Comparison of ENCODE assay signal across 8 cellular contexts in the genomic region with DNA sequence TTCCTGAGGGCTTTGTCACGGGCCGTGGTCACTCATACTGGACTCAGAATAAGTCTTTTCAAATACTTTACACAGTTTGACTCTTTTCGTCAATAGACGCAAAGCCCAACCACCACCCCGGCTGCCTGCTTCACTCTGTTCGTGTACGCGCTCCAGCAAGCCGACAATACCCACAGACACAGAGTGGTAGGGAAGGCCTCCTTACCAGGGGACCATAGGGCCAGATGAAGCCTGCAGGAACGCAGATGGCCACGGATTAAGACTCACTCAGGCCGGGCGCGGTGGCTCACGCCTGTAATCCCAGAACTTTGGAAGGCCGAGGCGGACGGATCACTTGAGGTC. TPM values are rescaled to one million over a fixed set of nuclear protein-coding genes. Genes with fewer than 3 reads are reported as not detected.
A peak's percentile ranks its signal among the peaks of the same experiment; 100 is the strongest.
DNase-seq lines count a peak whose midpoint lies in the region; ATAC-seq and TF ChIP-seq lines count a peak whose summit lies in the region.

No MANE protein-coding gene starts in this region.

- H3K27me3 ChIP-seq in CD4-positive, alpha-beta T cell (ENCODE audit: control insufficient read depth, insufficient read depth, low read length), result no peaks in the 10 kb centered on the region
- H3K27me3 ChIP-seq in HAP-1 (ENCODE audit: low read depth) (no peaks in the 10 kb centered on the region), SJSA1 (replicated peaks) (no peaks in the 10 kb centered on the region), transverse colon (no peaks in the 10 kb centered on the region)

- DNase-seq in CD4-positive, alpha-beta T cell, result peak in 5 of 10 experiments; percentile 4 to 13 (median 8)
- DNase-seq in HAP-1 (ENCODE audit: low spot score in 2 of 2) (peak in 1 of 2 experiments; percentile 46), SJSA1 (ENCODE audit: low read depth in 1 of 2, low spot score in 2 of 2) (no peak), dermis blood vessel endothelial cell (peak; percentile 52), transverse colon (peak; percentile 22), 8988T (no peak), cerebellar cortex (ENCODE audit: low spot score) (no peak)

- TF ChIP-seq EP300 in transverse colon (IDR thresholded peaks at IDR 0.05; ENCODE audit: low read depth), result no peak

- CTCF ChIA-PET in CD4-positive, alpha-beta T cell (lab: Charles Lee), result interaction anchor here (1.5 to 1.7 kb wide), 2 partner anchors 30 to 41 kb away, joined by 6 to 10 read pairs; a partner anchor contains a TSS

- H3K4me3 Mint-ChIP-seq in CD4-positive, alpha-beta T cell, result peak overlapping the region; percentile 91

- peak overlapping the region; percentile 73 for H3K4me3 ChIP-seq in HAP-1
- peak overlapping the region; percentile 55 for H3K4me3 ChIP-seq in SJSA1
- peak overlapping the region; percentile 85 for H3K4me3 ChIP-seq in mesodermal cell (ENCODE audit: extremely low read depth, insufficient read depth, low read length, poor library complexity, severe bottlenecking)
- H3K4me3 ChIP-seq in transverse colon, result peak overlapping the region; percentile 72 to 95 (median 88)

- in situ Hi-C loops in HAP-1 (cut with MboI; ENCODE audit: low sequenced_read_pairs), result no loop called here
- in situ Hi-C loops in transverse colon (cut with MboI; ENCODE audit: low pct_ligation_motif_present in 1 of 4, low pct_unique_long_range_greater_than_20kb in 1 of 4, low sequenced_read_pairs in 3 of 4), result no loop called here

- H3K27ac ChIP-seq in CD4-positive, alpha-beta T cell (ENCODE audit: low read depth, low read length), result peak overlapping the region; percentile 68
- H3K27ac ChIP-seq in SJSA1 (peak overlapping the region; percentile 94), mesodermal cell (ENCODE audit: low read depth, low read length, severe bottlenecking) (peak overlapping the region; percentile 89), transverse colon (peak overlapping the region; percentile 86 to 91 (median 88))

- intact Hi-C loops in CD4-positive, alpha-beta T cell (cut with DNase I, micrococcal nuclease), result loop anchor here (2.0 to 5.0 kb wide), 5 partner anchors 30 to 121 kb away; a partner anchor contains a TSS
- intact Hi-C loops in transverse colon (cut with DNase I; ENCODE audit: low total_unique reads), result no loop called here

- peaks cover 38% of the 10 kb centered on the region for H3K4me1 Mint-ChIP-seq in CD4-positive, alpha-beta T cell (ENCODE audit: low read depth)

- peak; percentile 47 for ATAC-seq in CD4-positive, alpha-beta T cell (ENCODE audit: poor library complexity)

- H3K9me3 ChIP-seq in CD4-positive, alpha-beta T cell (ENCODE audit: control insufficient read depth, low read length), result no peaks in the 10 kb centered on the region
- H3K9me3 ChIP-seq in HAP-1 (no peaks in the 10 kb centered on the region), SJSA1 (replicated peaks) (no peaks in the 10 kb centered on the region), mesodermal cell (ENCODE audit: control insufficient read depth, low read length) (no peaks in the 10 kb centered on the region), transverse colon (no peaks in the 10 kb centered on the region)

- no peaks in the 10 kb centered on the region for H3K9me3 Mint-ChIP-seq in CD4-positive, alpha-beta T cell

- TF ChIP-seq CTCF in CD4-positive, alpha-beta T cell (IDR thresholded peaks at IDR 0.05), result no peak
- no peak for TF ChIP-seq CTCF in transverse colon (IDR thresholded peaks at IDR 0.05)

- POLR2A ChIA-PET in CD4-positive, alpha-beta T cell (lab: Charles Lee), result interaction anchor here (2.5 to 2.6 kb wide), 2 partner anchors 42 to 83 kb away, joined by 16 to 17 read pairs; a partner anchor contains a TSS

- H3K4me1 ChIP-seq in HAP-1 (peaks cover 7% of the 10 kb centered on the region), SJSA1 (replicated peaks) (peaks cover 9% of the 10 kb centered on the region), mesodermal cell (ENCODE audit: control insufficient read depth, insufficient read depth, low read length, poor library complexity, severe bottlenecking) (peaks cover 4% of the 10 kb centered on the region), transverse colon (peaks cover 0 to 18% (median 12%) of the 10 kb centered on the region in 4 donors)

- H3K27ac Mint-ChIP-seq in CD4-positive, alpha-beta T cell, result peak overlapping the region; percentile 94

- TF ChIP-seq POLR2A in transverse colon (IDR thresholded peaks at IDR 0.05), result no peak

- H3K27me3 Mint-ChIP-seq in CD4-positive, alpha-beta T cell, result no peaks in the 10 kb centered on the region

- peaks cover 43% of the 10 kb centered on the region for H3K36me3 Mint-ChIP-seq in CD4-positive, alpha-beta T cell (ENCODE audit: low read depth)

- H3K36me3 ChIP-seq in HAP-1 (replicated peaks), result peaks cover 12% of the 10 kb centered on the region
- peaks cover 20% of the 10 kb centered on the region for H3K36me3 ChIP-seq in SJSA1
- H3K36me3 ChIP-seq in mesodermal cell (ENCODE audit: control insufficient read depth, insufficient read depth, low read length), result peaks cover 21% of the 10 kb centered on the region
- no peaks in the 10 kb centered on the region for H3K36me3 ChIP-seq in transverse colon

- 1 to 2% methylated on average over 16 to 18 of the region's 18 CpGs for WGBS in mesodermal cell (ENCODE audit: insufficient coverage in 2 of 2), 2 experiments
- 1% methylated on average over 18 of the region's 18 CpGs; no CpG with 5 or more reads in 1 of the 2 donors for WGBS in transverse colon (ENCODE audit: low coverage in 1 of 2), 2 donors

RNA-seq across cellular contexts. Expression of a gene that starts 29.7 kb away (rescaled TPM):
- 1 to 10 TPM; 3.2 to 3.4 TPM for total RNA-seq in CD4-positive, alpha-beta T cell
- total RNA-seq in SJSA1 (2014; rRNA removed; shearing (Covaris generic)), result 0.03 TPM in 1 of 2 replicates, not detected in the other
- total RNA-seq in dermis blood vessel endothelial cell, result not detected in 2 replicates
- 0.41 TPM for polyA plus RNA-seq in mesodermal cell (2013, experiment 1 of 2)
- 0.51 TPM for polyA plus RNA-seq in mesodermal cell (2013, experiment 2 of 2)
- total RNA-seq in transverse colon, result under 1 TPM in 2 of 4 donors, not detected in 2; 0.14 to 0.32 TPM

RNA-seq across cellular contexts. Expression of a gene that starts 41.0 kb away (rescaled TPM):
- total RNA-seq in CD4-positive, alpha-beta T cell, result 10 to 100 TPM; 62.0 to 63.9 TPM
- total RNA-seq in SJSA1 (2014; rRNA removed; shearing (Covaris generic)), result 15.2 and 23.6 TPM in 2 replicates
- total RNA-seq in dermis blood vessel endothelial cell (26.4 and 30.4 TPM in 2 replicates), transverse colon (10 to 100 TPM; 15.0 to 34.4 (median 30.4) TPM)
- 33.6 TPM for polyA plus RNA-seq in mesodermal cell (2013, experiment 1 of 2)
- 31.9 TPM for polyA plus RNA-seq in mesodermal cell (2013, experiment 2 of 2)

RNA-seq across cellular contexts. Expression of a gene that starts 41.2 kb away (rescaled TPM):
- total RNA-seq in CD4-positive, alpha-beta T cell, result 10 to 100 TPM; 22.7 to 26.7 TPM
- total RNA-seq in SJSA1 (2014; rRNA removed; shearing (Covaris generic)), result 13.3 and 14.4 TPM in 2 replicates
- 28.4 and 43.5 TPM in 2 replicates for total RNA-seq in dermis blood vessel endothelial cell
- polyA plus RNA-seq in mesodermal cell (2013, experiment 1 of 2), result 22.8 TPM
- polyA plus RNA-seq in mesodermal cell (2013, experiment 2 of 2), result 18.8 TPM
- 10 to 100 TPM; 15.0 to 77.6 (median 16.7) TPM for total RNA-seq in transverse colon

Comparison
In these comparisons a context has a peak if more than half of its experiments do, and no peak if none do; other contexts are left out.
1. DNase-seq: peak in dermis blood vessel endothelial cell (single experiment) and transverse colon (single experiment); none in SJSA1 (0 of 2), 8988T (single experiment) and cerebellar cortex (single experiment).
2. Peak in every context shown above with its lines, with median percentiles within 50 percentile points of each other: H3K27ac ChIP-seq and H3K4me3 ChIP-seq.